18 cellular contexts compared by ENCODE assay signal in the genomic region with DNA sequence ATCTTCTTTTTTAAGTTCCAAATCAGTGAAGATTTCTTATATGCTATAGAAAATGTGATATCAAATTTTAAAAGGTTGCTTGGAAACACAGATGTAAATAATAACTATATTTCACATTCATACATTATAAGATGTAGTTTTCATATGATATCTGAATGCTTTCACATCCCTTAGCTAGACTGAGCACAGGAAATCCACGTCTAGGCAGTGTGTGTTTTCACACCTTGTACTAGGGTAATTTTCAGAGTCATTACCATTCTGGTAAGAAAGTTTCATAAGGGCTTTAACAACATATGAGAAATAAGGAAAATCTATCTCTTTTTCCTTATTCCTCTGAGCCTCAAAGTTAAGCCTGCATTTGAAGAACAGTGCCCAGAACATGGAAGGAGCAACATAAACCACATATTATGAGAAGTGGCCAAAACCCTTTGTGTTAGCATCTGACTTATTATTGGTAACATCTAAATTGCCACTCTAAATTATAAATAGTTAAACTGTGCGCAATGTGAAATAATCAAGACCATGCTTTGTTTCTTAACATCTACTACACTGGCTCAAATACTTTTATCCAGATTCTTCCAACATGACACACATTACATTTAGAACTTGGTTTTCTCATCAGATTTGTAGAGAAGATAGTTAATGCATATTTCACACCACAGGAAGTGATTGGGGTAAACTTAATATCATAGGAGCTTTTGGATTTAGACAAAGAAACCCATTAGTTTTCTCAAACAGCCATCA.
DNase-seq lines count a peak whose midpoint lies in the region; ATAC-seq and TF ChIP-seq lines count a peak whose summit lies in the region.
"Had no signal": no experiment of that assay in that cellular context is flagged by ENCODE, and none has a peak within 500 bp of the region (broad histone marks: within the 10 kb centered on the region; RNA-seq: fewer than 3 reads in every experiment).

No MANE protein-coding gene starts in this region.

- no peak overlapping the region for H3K4me3 ChIP-seq in smooth muscle cell
- no peak overlapping the region for H3K4me3 ChIP-seq in PC-9
- H3K4me3 ChIP-seq: SK-N-MC had no signal

- peaks cover 5% of the 10 kb centered on the region for H3K9me3 Mint-ChIP-seq in activated naive CD8-positive, alpha-beta T cell treated with anti-CD3 and anti-CD28 coated beads, Interleukin-2, amount 10 ng/mL, durations not matched to agents 7 days and 5 days
- peaks cover 3% of the 10 kb centered on the region for H3K9me3 Mint-ChIP-seq in activated naive CD8-positive, alpha-beta T cell treated with anti-CD3 and anti-CD28 coated beads for 36 hours
- no peaks in the 10 kb centered on the region for H3K9me3 Mint-ChIP-seq in effector memory CD8-positive, alpha-beta T cell

- no peak overlapping the region for H3K4me3 Mint-ChIP-seq in activated naive CD8-positive, alpha-beta T cell treated with anti-CD3 and anti-CD28 coated beads, Interleukin-2, amount 10 ng/mL, durations not matched to agents 7 days and 5 days
- no peak overlapping the region for H3K4me3 Mint-ChIP-seq in activated naive CD8-positive, alpha-beta T cell treated with anti-CD3 and anti-CD28 coated beads for 36 hours
- no peak overlapping the region for H3K4me3 Mint-ChIP-seq in T-helper 17 cell
- H3K4me3 Mint-ChIP-seq in effector memory CD8-positive, alpha-beta T cell: peak overlapping the region; percentile 49 to 73
- H3K4me3 Mint-ChIP-seq: CD14-positive monocyte had no signal

- H2AFZ ChIP-seq in smooth muscle cell (ENCODE audit: low read depth) (no peak overlapping the region), PC-9 (no peak overlapping the region)

- intact Hi-C loops in PC-9 (cut with micrococcal nuclease; ENCODE audit: unreplicated experiment): no loop called here

- H3K79me2 ChIP-seq in smooth muscle cell (ENCODE audit: low read depth) (no peaks in the 10 kb centered on the region), PC-9 (ENCODE audit: low read depth) (no peaks in the 10 kb centered on the region)

- H3F3A ChIP-seq in smooth muscle cell (ENCODE audit: low read depth) (no peaks in the 10 kb centered on the region), PC-9 (ENCODE audit: insufficient read depth, low read depth) (no peaks in the 10 kb centered on the region)

- no peaks in the 10 kb centered on the region for H3K9me3 ChIP-seq in T-helper 17 cell (ENCODE audit: control insufficient read depth, low read length, poor library complexity, severe bottlenecking)
- H3K9me3 ChIP-seq in smooth muscle cell (replicated peaks; ENCODE audit: low read depth): no peaks in the 10 kb centered on the region
- H3K9me3 ChIP-seq in PC-9 (ENCODE audit: insufficient read depth, low read depth): no peaks in the 10 kb centered on the region

- no peak overlapping the region for H3K27ac Mint-ChIP-seq in activated naive CD8-positive, alpha-beta T cell treated with anti-CD3 and anti-CD28 coated beads, Interleukin-2, amount 10 ng/mL, durations not matched to agents 7 days and 5 days
- H3K27ac Mint-ChIP-seq in activated naive CD8-positive, alpha-beta T cell treated with anti-CD3 and anti-CD28 coated beads for 36 hours: no peak overlapping the region
- no peak overlapping the region for H3K27ac Mint-ChIP-seq in T-helper 17 cell
- peak overlapping the region; percentile 91 to 99 for H3K27ac Mint-ChIP-seq in effector memory CD8-positive, alpha-beta T cell

- ATAC-seq in activated naive CD8-positive, alpha-beta T cell treated with anti-CD3 and anti-CD28 coated beads, Interleukin-2, amount 10 ng/mL, durations not matched to agents 7 days and 5 days (ENCODE audit: low read depth): peak; percentile 68
- peak; percentile 59 for ATAC-seq in T-helper 17 cell
- peak; percentile 98 for ATAC-seq in effector memory CD8-positive, alpha-beta T cell (replicated peaks)
- ATAC-seq: Panc1 had no signal

- H4K20me1 ChIP-seq in smooth muscle cell (ENCODE audit: low read depth) (no peaks in the 10 kb centered on the region), PC-9 (ENCODE audit: insufficient read depth) (no peaks in the 10 kb centered on the region)

- H3K36me3 Mint-ChIP-seq in activated naive CD8-positive, alpha-beta T cell treated with anti-CD3 and anti-CD28 coated beads, Interleukin-2, amount 10 ng/mL, durations not matched to agents 7 days and 5 days: no peaks in the 10 kb centered on the region
- no peaks in the 10 kb centered on the region for H3K36me3 Mint-ChIP-seq in activated naive CD8-positive, alpha-beta T cell treated with anti-CD3 and anti-CD28 coated beads for 36 hours
- peaks cover 2% of the 10 kb centered on the region for H3K36me3 Mint-ChIP-seq in T-helper 17 cell (ENCODE audit: low read depth)
- no peaks in the 10 kb centered on the region for H3K36me3 Mint-ChIP-seq in effector memory CD8-positive, alpha-beta T cell (ENCODE audit: insufficient read depth)
- H3K36me3 Mint-ChIP-seq: CD14-positive monocyte had no signal

- DNase-seq in activated naive CD8-positive, alpha-beta T cell treated with anti-CD3 and anti-CD28 coated beads, Interleukin-2, amount 10 ng/mL, durations not matched to agents 7 days and 5 days: no peak
- DNase-seq in activated naive CD8-positive, alpha-beta T cell treated with anti-CD3 and anti-CD28 coated beads for 36 hours: no peak
- no peak for DNase-seq in T-helper 17 cell
- DNase-seq in effector memory CD8-positive, alpha-beta T cell: peak; percentile 14 to 35 (median 26)
- no peak for DNase-seq in smooth muscle cell (lab: John Stamatoyannopoulos, UW; ENCODE audit: unreplicated experiment)
- DNase-seq in PC-9: no peak
- no peak for DNase-seq in NCI-H524 treated with DMSO at 0.1 percent for 48 hours (lab: John Stamatoyannopoulos, UW)
- DNase-seq in NCI-H1092 (lab: John Stamatoyannopoulos, UW): no peak
- DNase-seq: DMS53, GOT3, KBM-7, NCI-H146, NCI-H2081, NCI-H774, Right ventricle myocardium superior had no signal

- POLR2A ChIA-PET in activated naive CD8-positive, alpha-beta T cell treated with anti-CD3 and anti-CD28 coated beads, Interleukin-2, amount 10 ng/mL, durations not matched to agents 7 days and 5 days (lab: Charles Lee): no interaction called here
- POLR2A ChIA-PET in PC-9 (lab: Charles Lee; ENCODE audit: unreplicated experiment): no interaction called here

- H3K9ac ChIP-seq in smooth muscle cell (ENCODE audit: low read depth): no peak overlapping the region

- no peaks in the 10 kb centered on the region for H3K27me3 Mint-ChIP-seq in activated naive CD8-positive, alpha-beta T cell treated with anti-CD3 and anti-CD28 coated beads, Interleukin-2, amount 10 ng/mL, durations not matched to agents 7 days and 5 days
- no peaks in the 10 kb centered on the region for H3K27me3 Mint-ChIP-seq in activated naive CD8-positive, alpha-beta T cell treated with anti-CD3 and anti-CD28 coated beads for 36 hours
- H3K27me3 Mint-ChIP-seq in T-helper 17 cell: no peaks in the 10 kb centered on the region
- H3K27me3 Mint-ChIP-seq in effector memory CD8-positive, alpha-beta T cell: no peaks in the 10 kb centered on the region

- H3K4me1 ChIP-seq in smooth muscle cell (ENCODE audit: low read depth) (no peaks in the 10 kb centered on the region), PC-9 (replicated peaks; ENCODE audit: insufficient read depth) (no peaks in the 10 kb centered on the region)

- no peak for TF ChIP-seq CTCF in smooth muscle cell (IDR thresholded peaks at IDR 0.05; ENCODE audit: borderline replicate concordance, insufficient read depth, poor library complexity, severe bottlenecking)
- no peak for TF ChIP-seq CTCF in PC-9 (conservative IDR thresholded peaks at IDR 0.05)

- H3K36me3 ChIP-seq in smooth muscle cell (ENCODE audit: low read depth) (no peaks in the 10 kb centered on the region), PC-9 (ENCODE audit: low read depth) (no peaks in the 10 kb centered on the region)

- H3K4me1 Mint-ChIP-seq in activated naive CD8-positive, alpha-beta T cell treated with anti-CD3 and anti-CD28 coated beads, Interleukin-2, amount 10 ng/mL, durations not matched to agents 7 days and 5 days: peaks cover 12% of the 10 kb centered on the region
- peaks cover 7% of the 10 kb centered on the region for H3K4me1 Mint-ChIP-seq in activated naive CD8-positive, alpha-beta T cell treated with anti-CD3 and anti-CD28 coated beads for 36 hours
- peaks cover 16% of the 10 kb centered on the region for H3K4me1 Mint-ChIP-seq in T-helper 17 cell
- H3K4me1 Mint-ChIP-seq in effector memory CD8-positive, alpha-beta T cell (ENCODE audit: low read depth in 2 of 2): peaks cover 28 to 52% of the 10 kb centered on the region in 2 donors
- H3K4me1 Mint-ChIP-seq: CD14-positive monocyte had no signal

- H3K4me2 ChIP-seq in smooth muscle cell (peak overlapping the region; percentile 43), PC-9 (no peak overlapping the region)

- BruUV-seq in PC-9 (replicated peaks; lab: Mats Ljungman, UMichigan): no TSS peak

- H3K27me3 ChIP-seq in smooth muscle cell (ENCODE audit: low read depth) (no peaks in the 10 kb centered on the region), PC-9 (ENCODE audit: insufficient read depth, low read depth) (no peaks in the 10 kb centered on the region)

- no peak overlapping the region for H3K27ac ChIP-seq in smooth muscle cell (ENCODE audit: low read depth)
- no peak overlapping the region for H3K27ac ChIP-seq in PC-9
- H3K27ac ChIP-seq: SK-N-MC had no signal

- CTCF ChIA-PET in PC-9 (lab: Charles Lee): no interaction called here

- H3K9me2 ChIP-seq in PC-9 (ENCODE audit: insufficient read depth): no peaks in the 10 kb centered on the region

- WGBS in smooth muscle cell (ENCODE audit: low lambda C conversion rate): 75% methylated on average over 2 of the region's 2 CpGs

Comparison
In these comparisons a context has a peak if more than half of its experiments do, and no peak if none do; other contexts are left out.
1. DNase-seq: peak in effector memory CD8-positive, alpha-beta T cell (3 of 3); none in activated naive CD8-positive, alpha-beta T cell treated with anti-CD3 and anti-CD28 coated beads, Interleukin-2, amount 10 ng/mL, durations not matched to agents 7 days and 5 days (single experiment), activated naive CD8-positive, alpha-beta T cell treated with anti-CD3 and anti-CD28 coated beads for 36 hours (single experiment), T-helper 17 cell (0 of 3), smooth muscle cell (single experiment), PC-9 (0 of 2), NCI-H524 treated with DMSO at 0.1 percent for 48 hours (single experiment) and NCI-H1092 (single experiment).
2. H3K27ac Mint-ChIP-seq: peak in effector memory CD8-positive, alpha-beta T cell (2 of 2); none in activated naive CD8-positive, alpha-beta T cell treated with anti-CD3 and anti-CD28 coated beads, Interleukin-2, amount 10 ng/mL, durations not matched to agents 7 days and 5 days (single experiment), activated naive CD8-positive, alpha-beta T cell treated with anti-CD3 and anti-CD28 coated beads for 36 hours (single experiment) and T-helper 17 cell (single experiment).
3. H3K4me3 Mint-ChIP-seq: peak in effector memory CD8-positive, alpha-beta T cell (2 of 2); none in activated naive CD8-positive, alpha-beta T cell treated with anti-CD3 and anti-CD28 coated beads, Interleukin-2, amount 10 ng/mL, durations not matched to agents 7 days and 5 days (single experiment), activated naive CD8-positive, alpha-beta T cell treated with anti-CD3 and anti-CD28 coated beads for 36 hours (single experiment) and T-helper 17 cell (single experiment).
4. Peak in every context shown above with its lines, with median percentiles within 50 percentile points of each other: ATAC-seq.